1 cellular context compared by ENCODE assay signal in genomic region chr6:27839303-27840081, GRCh38.
TF ChIP-seq lines count a peak whose summit lies in the region.

No MANE protein-coding gene starts in this region.

TF ChIP-seq in K562, 482 proteins besides CTCF, POLR2A, EP300 and RAD21 (continued from another document and continues in another):
- TF ChIP-seq CHD7 (IDR thresholded peaks at IDR 0.05; ENCODE audit: low read depth, low read length) = no peak
- TF ChIP-seq ZNF263 (CRISPR knock-in tag; IDR thresholded peaks at IDR 0.05; ENCODE audit: borderline replicate concordance) = 0 out of 2 replicates have a peak, but pooled peaks have one; percentile 12
- TF ChIP-seq ZC3H4 (CRISPR knock-in tag; IDR thresholded peaks at IDR 0.05; ENCODE audit: borderline replicate concordance) = peak; percentile 97
- TF ChIP-seq HOXB6 (CRISPR knock-in tag; IDR thresholded peaks at IDR 0.05; ENCODE audit: borderline replicate concordance) = 0 out of 2 replicates have a peak, but pooled peaks have one; percentile 53
- no peak for TF ChIP-seq NR2C2 (CRISPR knock-in tag; IDR thresholded peaks at IDR 0.05)
- TF ChIP-seq NR2C2 (tag; IDR thresholded peaks at IDR 0.05) = 0 out of 2 replicates have a peak, but pooled peaks have one; percentile 46
- peak; percentile 27; the same call in 1 of the 2 replicates for TF ChIP-seq NFXL1 (CRISPR knock-in tag; IDR thresholded peaks at IDR 0.05)
- 0 out of 2 replicates have a peak, but pooled peaks have one; percentile 39 for TF ChIP-seq SMAD3 (CRISPR knock-in tag; conservative IDR thresholded peaks at IDR 0.05)
- TF ChIP-seq HDAC1 (IDR thresholded peaks at IDR 0.05) = peak in 1 of 2 experiments; percentile 64; a peak in 2 of 4 replicates
- TF ChIP-seq GABPB1 (CRISPR knock-in tag; IDR thresholded peaks at IDR 0.05) = 0 out of 2 replicates have a peak, but pooled peaks have one; percentile 11
- TF ChIP-seq, protein P1, sequence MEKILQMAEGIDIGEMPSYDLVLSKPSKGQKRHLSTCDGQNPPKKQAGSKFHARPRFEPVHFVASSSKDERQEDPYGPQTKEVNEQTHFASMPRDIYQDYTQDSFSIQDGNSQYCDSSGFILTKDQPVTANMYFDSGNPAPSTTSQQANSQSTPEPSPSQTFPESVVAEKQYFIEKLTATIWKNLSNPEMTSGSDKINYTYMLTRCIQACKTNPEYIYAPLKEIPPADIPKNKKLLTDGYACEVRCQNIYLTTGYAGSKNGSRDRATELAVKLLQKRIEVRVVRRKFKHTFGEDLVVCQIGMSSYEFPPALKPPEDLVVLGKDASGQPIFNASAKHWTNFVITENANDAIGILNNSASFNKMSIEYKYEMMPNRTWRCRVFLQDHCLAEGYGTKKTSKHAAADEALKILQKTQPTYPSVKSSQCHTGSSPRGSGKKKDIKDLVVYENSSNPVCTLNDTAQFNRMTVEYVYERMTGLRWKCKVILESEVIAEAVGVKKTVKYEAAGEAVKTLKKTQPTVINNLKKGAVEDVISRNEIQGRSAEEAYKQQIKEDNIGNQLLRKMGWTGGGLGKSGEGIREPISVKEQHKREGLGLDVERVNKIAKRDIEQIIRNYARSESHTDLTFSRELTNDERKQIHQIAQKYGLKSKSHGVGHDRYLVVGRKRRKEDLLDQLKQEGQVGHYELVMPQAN (IDR thresholded peaks at IDR 0.05; ENCODE audit: borderline replicate concordance) = peak; percentile 40; the same call in 1 of the 2 replicates
- peak; percentile 37; the same call in 1 of the 2 replicates for TF ChIP-seq PML (IDR thresholded peaks at IDR 0.05; ENCODE audit: low read length)
- peak; percentile 70 for TF ChIP-seq ETV1 (tag; conservative IDR thresholded peaks at IDR 0.05; ENCODE audit: low read depth)
- 0 out of 2 replicates have a peak, but pooled peaks have one; percentile 64 for TF ChIP-seq FOXK1 (CRISPR knock-in tag; IDR thresholded peaks at IDR 0.05; ENCODE audit: borderline replicate concordance)
- TF ChIP-seq, protein P2, sequence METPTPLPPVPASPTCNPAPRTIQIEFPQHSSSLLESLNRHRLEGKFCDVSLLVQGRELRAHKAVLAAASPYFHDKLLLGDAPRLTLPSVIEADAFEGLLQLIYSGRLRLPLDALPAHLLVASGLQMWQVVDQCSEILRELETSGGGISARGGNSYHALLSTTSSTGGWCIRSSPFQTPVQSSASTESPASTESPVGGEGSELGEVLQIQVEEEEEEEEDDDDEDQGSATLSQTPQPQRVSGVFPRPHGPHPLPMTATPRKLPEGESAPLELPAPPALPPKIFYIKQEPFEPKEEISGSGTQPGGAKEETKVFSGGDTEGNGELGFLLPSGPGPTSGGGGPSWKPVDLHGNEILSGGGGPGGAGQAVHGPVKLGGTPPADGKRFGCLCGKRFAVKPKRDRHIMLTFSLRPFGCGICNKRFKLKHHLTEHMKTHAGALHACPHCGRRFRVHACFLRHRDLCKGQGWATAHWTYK (CRISPR knock-in tag; IDR thresholded peaks at IDR 0.05) = peak; percentile 35; the same call in 1 of the 2 replicates
- TF ChIP-seq KAT7 (CRISPR knock-in tag; IDR thresholded peaks at IDR 0.05; ENCODE audit: borderline replicate concordance) = peak; percentile 15; the same call in 1 of the 2 replicates
- no peak for TF ChIP-seq FOXJ2 (tag; IDR thresholded peaks at IDR 0.05)
- TF ChIP-seq, protein P3, sequence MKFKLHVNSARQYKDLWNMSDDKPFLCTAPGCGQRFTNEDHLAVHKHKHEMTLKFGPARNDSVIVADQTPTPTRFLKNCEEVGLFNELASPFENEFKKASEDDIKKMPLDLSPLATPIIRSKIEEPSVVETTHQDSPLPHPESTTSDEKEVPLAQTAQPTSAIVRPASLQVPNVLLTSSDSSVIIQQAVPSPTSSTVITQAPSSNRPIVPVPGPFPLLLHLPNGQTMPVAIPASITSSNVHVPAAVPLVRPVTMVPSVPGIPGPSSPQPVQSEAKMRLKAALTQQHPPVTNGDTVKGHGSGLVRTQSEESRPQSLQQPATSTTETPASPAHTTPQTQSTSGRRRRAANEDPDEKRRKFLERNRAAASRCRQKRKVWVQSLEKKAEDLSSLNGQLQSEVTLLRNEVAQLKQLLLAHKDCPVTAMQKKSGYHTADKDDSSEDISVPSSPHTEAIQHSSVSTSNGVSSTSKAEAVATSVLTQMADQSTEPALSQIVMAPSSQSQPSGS (CRISPR knock-in tag; IDR thresholded peaks at IDR 0.05) = no peak
- peak; percentile 47; the same call in 1 of the 2 replicates for TF ChIP-seq THRB (CRISPR knock-in tag; conservative IDR thresholded peaks at IDR 0.05)
- TF ChIP-seq, protein P4, sequence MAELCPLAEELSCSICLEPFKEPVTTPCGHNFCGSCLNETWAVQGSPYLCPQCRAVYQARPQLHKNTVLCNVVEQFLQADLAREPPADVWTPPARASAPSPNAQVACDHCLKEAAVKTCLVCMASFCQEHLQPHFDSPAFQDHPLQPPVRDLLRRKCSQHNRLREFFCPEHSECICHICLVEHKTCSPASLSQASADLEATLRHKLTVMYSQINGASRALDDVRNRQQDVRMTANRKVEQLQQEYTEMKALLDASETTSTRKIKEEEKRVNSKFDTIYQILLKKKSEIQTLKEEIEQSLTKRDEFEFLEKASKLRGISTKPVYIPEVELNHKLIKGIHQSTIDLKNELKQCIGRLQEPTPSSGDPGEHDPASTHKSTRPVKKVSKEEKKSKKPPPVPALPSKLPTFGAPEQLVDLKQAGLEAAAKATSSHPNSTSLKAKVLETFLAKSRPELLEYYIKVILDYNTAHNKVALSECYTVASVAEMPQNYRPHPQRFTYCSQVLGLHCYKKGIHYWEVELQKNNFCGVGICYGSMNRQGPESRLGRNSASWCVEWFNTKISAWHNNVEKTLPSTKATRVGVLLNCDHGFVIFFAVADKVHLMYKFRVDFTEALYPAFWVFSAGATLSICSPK (IDR thresholded peaks at IDR 0.05; ENCODE audit: borderline replicate concordance) = 0 out of 2 replicates have a peak, but pooled peaks have one; percentile 66
- TF ChIP-seq ZNF511 (CRISPR knock-in tag; IDR thresholded peaks at IDR 0.05) = no peak
- TF ChIP-seq TAF1 (IDR thresholded peaks at IDR 0.05; ENCODE audit: control insufficient read depth, extremely low read depth, insufficient read depth, low read length, severe bottlenecking) = peak; percentile 33
- no peak for TF ChIP-seq ATF1 (CRISPR knock-in tag; IDR thresholded peaks at IDR 0.05)
- peak; percentile 75 for TF ChIP-seq ATF1 (tag; IDR thresholded peaks at IDR 0.05)
- no peak for TF ChIP-seq JUN (IDR thresholded peaks at IDR 0.05; ENCODE audit: borderline replicate concordance, low read depth, low read length)
- TF ChIP-seq JUN (CRISPR knock-in tag; IDR thresholded peaks at IDR 0.05; ENCODE audit: borderline replicate concordance) = 0 out of 2 replicates have a peak, but pooled peaks have one; percentile 27
- TF ChIP-seq, protein P5, sequence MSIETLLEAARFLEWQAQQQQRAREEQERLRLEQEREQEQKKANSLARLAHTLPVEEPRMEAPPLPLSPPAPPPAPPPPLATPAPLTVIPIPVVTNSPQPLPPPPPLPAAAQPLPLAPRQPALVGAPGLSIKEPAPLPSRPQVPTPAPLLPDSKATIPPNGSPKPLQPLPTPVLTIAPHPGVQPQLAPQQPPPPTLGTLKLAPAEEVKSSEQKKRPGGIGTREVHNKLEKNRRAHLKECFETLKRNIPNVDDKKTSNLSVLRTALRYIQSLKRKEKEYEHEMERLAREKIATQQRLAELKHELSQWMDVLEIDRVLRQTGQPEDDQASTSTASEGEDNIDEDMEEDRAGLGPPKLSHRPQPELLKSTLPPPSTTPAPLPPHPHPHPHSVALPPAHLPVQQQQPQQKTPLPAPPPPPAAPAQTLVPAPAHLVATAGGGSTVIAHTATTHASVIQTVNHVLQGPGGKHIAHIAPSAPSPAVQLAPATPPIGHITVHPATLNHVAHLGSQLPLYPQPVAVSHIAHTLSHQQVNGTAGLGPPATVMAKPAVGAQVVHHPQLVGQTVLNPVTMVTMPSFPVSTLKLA (conservative IDR thresholded peaks at IDR 0.05) = 0 out of 4 replicates have a peak, but pooled peaks have one; percentile 5 to 16
- TF ChIP-seq, protein P6, sequence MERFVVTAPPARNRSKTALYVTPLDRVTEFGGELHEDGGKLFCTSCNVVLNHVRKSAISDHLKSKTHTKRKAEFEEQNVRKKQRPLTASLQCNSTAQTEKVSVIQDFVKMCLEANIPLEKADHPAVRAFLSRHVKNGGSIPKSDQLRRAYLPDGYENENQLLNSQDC (CRISPR knock-in tag; IDR thresholded peaks at IDR 0.05) = peak; percentile 9; the same call in 1 of the 2 replicates
- 0 out of 2 replicates have a peak, but pooled peaks have one; percentile 33 for TF ChIP-seq ATF4 (CRISPR knock-in tag; IDR thresholded peaks at IDR 0.05)
- TF ChIP-seq POLR2AphosphoS5 (IDR thresholded peaks at IDR 0.05; ENCODE audit: control insufficient read depth, insufficient read depth, low read depth, low read length) = peak; percentile 44; the same call in 1 of the 2 replicates
- 0 out of 2 replicates have a peak, but pooled peaks have one; percentile 5 for TF ChIP-seq TGIF2 (CRISPR knock-in tag; IDR thresholded peaks at IDR 0.05)
